In genomic region chr17:4908711-4909496, GRCh38 we compare ENCODE assay signal across 8 cellular contexts. TPM values are rescaled to one million over a fixed set of nuclear protein-coding genes. Genes with fewer than 3 reads are reported as not detected.
DNase-seq lines count a peak whose midpoint lies in the region; ATAC-seq and TF ChIP-seq lines count a peak whose summit lies in the region.

No MANE protein-coding gene starts in this region.

- peak; percentile 48 for ATAC-seq in HG02759 (IDR thresholded peaks at IDR 0.05; ENCODE audit: unreplicated experiment)
- no peak for ATAC-seq in HG03196 (IDR thresholded peaks at IDR 0.05; ENCODE audit: unreplicated experiment)

- TF ChIP-seq CTCF in lower leg skin (IDR thresholded peaks at IDR 0.05): peak in 1 of 3 donors; percentile 32

- no peak overlapping the region for H3K4me3 ChIP-seq in lower leg skin (ENCODE audit: low read depth, poor library complexity, severe bottlenecking)

- intact Hi-C loops in lower leg skin (cut with DNase I; ENCODE audit: low total_unique reads): loop anchor here (5.0 kb wide), 1 partner anchor 88 kb away; the partner anchor contains the start of genes INCA1 and KIF1C

- WGBS in lower leg skin, 2 donors: 11 to 13% methylated on average over 12 to 19 of the region's 20 CpGs

- DNase-seq in CMK (ENCODE audit: low read depth) (peak; percentile 68), NCI-H526 treated with DMSO at 0.1 percent for 48 hours (lab: John Stamatoyannopoulos, UW) (peak; percentile 36), dermis blood vessel endothelial cell (peak; percentile 96), lower leg skin (ENCODE audit: low spot score in 2 of 2) (peak; percentile 92 to 97)
- DNase-seq in activated CD4-positive, alpha-beta T cell treated with anti-CD3 and anti-CD28 coated beads for 48 hours: peak; percentile 84
- DNase-seq in stimulated activated CD4-positive, alpha-beta T cell treated with anti-CD3 and anti-CD28 coated beads, Interleukin-2, amount 100 ng/mL, for 4 hours (ENCODE audit: low read depth): peak; percentile 40

- TF ChIP-seq POLR2A in lower leg skin (IDR thresholded peaks at IDR 0.05): no peak

RNA-seq across cellular contexts. Expression of gene CHRNE, which starts 6.0 kb away (rescaled TPM):
- total RNA-seq in dermis blood vessel endothelial cell: 0.85 and 3.6 TPM in 2 replicates
- total RNA-seq in lower leg skin: 1 to 10 TPM in 3 of 4 donors, under 1 TPM in 1; 0.53 to 5.2 (median 3.6) TPM

RNA-seq across cellular contexts. Expression of gene C17orf107, which starts 9.6 kb away (rescaled TPM):
- 0.68 and 1.1 TPM in 2 replicates for total RNA-seq in dermis blood vessel endothelial cell
- total RNA-seq in lower leg skin: 10 to 100 TPM in 2 of 4 donors, 1 to 10 TPM in 2; 7.0 to 13.4 (median 10.1) TPM

RNA-seq across cellular contexts. Expression of gene GP1BA, which starts 23.2 kb away (rescaled TPM):
- total RNA-seq in dermis blood vessel endothelial cell (not detected in 2 replicates), lower leg skin (not detected)

RNA-seq across cellular contexts. Expression of gene SLC25A11, which starts 30.9 kb away (rescaled TPM):
- total RNA-seq in dermis blood vessel endothelial cell (59.2 and 67.8 TPM in 2 replicates), lower leg skin (10 to 100 TPM; 35.5 to 87.7 (median 59.2) TPM)

RNA-seq across cellular contexts. Expression of gene RNF167, which starts 31.2 kb away (rescaled TPM):
- 13.6 and 23.7 TPM in 2 replicates for total RNA-seq in dermis blood vessel endothelial cell
- total RNA-seq in lower leg skin: 10 to 100 TPM; 66.3 to 95.4 (median 80.2) TPM

Comparison
In these comparisons a context has a peak if more than half of its experiments do, and no peak if none do; other contexts are left out.
1. DNase-seq: peak in every context shown above with its lines; median percentile 96 in dermis blood vessel endothelial cell; 94 in lower leg skin; 84 in activated CD4-positive, alpha-beta T cell treated with anti-CD3 and anti-CD28 coated beads for 48 hours; 68 in CMK; 40 in stimulated activated CD4-positive, alpha-beta T cell treated with anti-CD3 and anti-CD28 coated beads, Interleukin-2, amount 100 ng/mL, for 4 hours; 36 in NCI-H526 treated with DMSO at 0.1 percent for 48 hours.